8 cellular contexts compared by ENCODE assay signal in genomic region chr6:20173833-20174796, GRCh38. TPM values are rescaled to one million over a fixed set of nuclear protein-coding genes. Genes with fewer than 3 reads are reported as not detected.
DNase-seq lines count a peak whose midpoint lies in the region; ATAC-seq, FAIRE-seq and TF ChIP-seq lines count a peak whose summit lies in the region.

No MANE protein-coding gene starts in this region.

- H3K4me3 ChIP-seq in mammary epithelial cell (replicated peaks in 1 of 3; ENCODE audit: insufficient read depth in 1 of 3, low read depth in 2 of 3, low read length in 3 of 3), result no peak overlapping the region
- no peak overlapping the region for H3K4me3 ChIP-seq in breast epithelium

- no peak overlapping the region for H3K9ac ChIP-seq in mammary epithelial cell (ENCODE audit: insufficient read depth, low read length)

- dilution Hi-C loops in mammary epithelial cell (cut with HindIII; ENCODE audit: low sequenced_read_pairs), result no loop called here

- no peak overlapping the region for H2AFZ ChIP-seq in mammary epithelial cell (ENCODE audit: low read depth, low read length)

- no TSS peak for BruUV-seq in mammary epithelial cell (replicated peaks; lab: Mats Ljungman, UMichigan)

- peaks cover 28% of the 10 kb centered on the region for H3K36me3 Mint-ChIP-seq in T-helper 2 cell treated with Interferon-gamma antibody and Interleukin-4, amounts not matched to agents 5 μg/mL and 100 μg/mL, for 36 hours (ENCODE audit: low read depth)

- 95% methylated on average over 13 of the region's 13 CpGs for WGBS in mammary epithelial cell (ENCODE audit: low coverage, missing lambda C conversion rate)

- peak; percentile 69 for ATAC-seq in HG03108 (IDR thresholded peaks at IDR 0.05; ENCODE audit: unreplicated experiment)
- ATAC-seq in stimulated activated naive CD8-positive, alpha-beta T cell treated with anti-CD3 and anti-CD28 coated beads, Interleukin-15, amount 100 ng/mL, for 72 hours, result peak; percentile 42

- no peaks in the 10 kb centered on the region for H3K27me3 Mint-ChIP-seq in T-helper 2 cell treated with Interferon-gamma antibody and Interleukin-4, amounts not matched to agents 5 μg/mL and 100 μg/mL, for 36 hours (ENCODE audit: low read depth)
- no peaks in the 10 kb centered on the region for H3K27me3 Mint-ChIP-seq in stimulated activated naive CD8-positive, alpha-beta T cell treated with anti-CD3 and anti-CD28 coated beads, Interleukin-15, amount 100 ng/mL, for 72 hours

- no peaks in the 10 kb centered on the region for H4K20me1 ChIP-seq in mammary epithelial cell (ENCODE audit: insufficient read depth, low read length)

- intact Hi-C loops in mammary epithelial cell (cut with micrococcal nuclease) (no loop called here), breast epithelium (cut with DNase I; ENCODE audit: low total_unique reads) (loop anchor here (1.0 kb wide), 1 partner anchor 31 kb away; no protein-coding TSS in a partner anchor)

- TF ChIP-seq CTCF in mammary epithelial cell (conservative IDR thresholded peaks at IDR 0.05 in 1 of 2, IDR thresholded peaks at IDR 0.05 in 1 of 2; ENCODE audit: extremely low read depth in 1 of 2, insufficient read depth in 1 of 2, low read depth in 1 of 2, low read length in 2 of 2) (no peak), breast epithelium (IDR thresholded peaks at IDR 0.05) (no peak)

- H3K27me3 ChIP-seq in mammary epithelial cell (ENCODE audit: insufficient read depth, low read length), result no peaks in the 10 kb centered on the region
- no peaks in the 10 kb centered on the region for H3K27me3 ChIP-seq in breast epithelium

- H3K27ac Mint-ChIP-seq in T-helper 2 cell treated with Interferon-gamma antibody and Interleukin-4, amounts not matched to agents 5 μg/mL and 100 μg/mL, for 36 hours, result peak overlapping the region; percentile 87
- peak overlapping the region; percentile 43 to 88 for H3K27ac Mint-ChIP-seq in stimulated activated naive CD8-positive, alpha-beta T cell treated with anti-CD3 and anti-CD28 coated beads, Interleukin-15, amount 100 ng/mL, for 72 hours

- in situ Hi-C loops in mammary epithelial cell (cut with MboI; ENCODE audit: low sequenced_read_pairs in 2 of 2), result no loop called here

- H3K4me1 ChIP-seq in mammary epithelial cell (ENCODE audit: insufficient read depth, low read length) (no peaks in the 10 kb centered on the region), breast epithelium (peaks cover 0 to 3% of the 10 kb centered on the region in 2 donors)

- FAIRE-seq in RCC 7860 (lab: Jason Lieb, UNC), result no peak

- DNase-seq in mammary epithelial cell (peak; percentile 10), breast epithelium (ENCODE audit: low spot score in 2 of 2) (no peak), RCC 7860 (ENCODE audit: low spot score) (no peak), NCI-H446 (lab: John Stamatoyannopoulos, UW) (no peak), NCI-H510A treated with DMSO at 0.1 percent for 48 hours (lab: John Stamatoyannopoulos, UW) (no peak)
- no peak for DNase-seq in T-helper 2 cell treated with Interferon-gamma antibody and Interleukin-4, amounts not matched to agents 5 μg/mL and 100 μg/mL, for 36 hours (ENCODE audit: low spot score)
- no peak for DNase-seq in stimulated activated naive CD8-positive, alpha-beta T cell treated with anti-CD3 and anti-CD28 coated beads, Interleukin-15, amount 100 ng/mL, for 72 hours

- H3K36me3 ChIP-seq in mammary epithelial cell (ENCODE audit: insufficient read depth, low read length) (no peaks in the 10 kb centered on the region), breast epithelium (no peaks in the 10 kb centered on the region)

- H3K9me3 ChIP-seq in mammary epithelial cell (replicated peaks; ENCODE audit: insufficient read depth, low read length) (no peaks in the 10 kb centered on the region), breast epithelium (no peaks in the 10 kb centered on the region)

- peaks cover 49% of the 10 kb centered on the region for H3K4me1 Mint-ChIP-seq in T-helper 2 cell treated with Interferon-gamma antibody and Interleukin-4, amounts not matched to agents 5 μg/mL and 100 μg/mL, for 36 hours (ENCODE audit: low read depth)
- peaks cover 20% of the 10 kb centered on the region for H3K4me1 Mint-ChIP-seq in stimulated activated naive CD8-positive, alpha-beta T cell treated with anti-CD3 and anti-CD28 coated beads, Interleukin-15, amount 100 ng/mL, for 72 hours

- CTCF ChIA-PET in mammary epithelial cell (lab: Charles Lee; ENCODE audit: low non-redundant PET), result no interaction called here

- TF ChIP-seq POLR2A in breast epithelium (IDR thresholded peaks at IDR 0.05), result no peak

- no peak overlapping the region for H3K4me2 ChIP-seq in mammary epithelial cell (ENCODE audit: insufficient read depth, low read depth, low read length)

- no peak overlapping the region for H3K27ac ChIP-seq in mammary epithelial cell (ENCODE audit: insufficient read depth, low read depth, low read length)
- no peak overlapping the region for H3K27ac ChIP-seq in breast epithelium

- no peaks in the 10 kb centered on the region for H3K79me2 ChIP-seq in mammary epithelial cell (ENCODE audit: insufficient read depth, low read length)

- no peaks in the 10 kb centered on the region for H3K9me3 Mint-ChIP-seq in T-helper 2 cell treated with Interferon-gamma antibody and Interleukin-4, amounts not matched to agents 5 μg/mL and 100 μg/mL, for 36 hours
- H3K9me3 Mint-ChIP-seq in stimulated activated naive CD8-positive, alpha-beta T cell treated with anti-CD3 and anti-CD28 coated beads, Interleukin-15, amount 100 ng/mL, for 72 hours, result no peaks in the 10 kb centered on the region

- peak overlapping the region; percentile 81 for H3K4me3 Mint-ChIP-seq in T-helper 2 cell treated with Interferon-gamma antibody and Interleukin-4, amounts not matched to agents 5 μg/mL and 100 μg/mL, for 36 hours
- peak overlapping the region in 1 of 2 donors; percentile 7 for H3K4me3 Mint-ChIP-seq in stimulated activated naive CD8-positive, alpha-beta T cell treated with anti-CD3 and anti-CD28 coated beads, Interleukin-15, amount 100 ng/mL, for 72 hours

RNA-seq across cellular contexts. Expression of gene MBOAT1, which starts 38.2 kb away (rescaled TPM):
- total RNA-seq in mammary epithelial cell, result 1 to 10 TPM; 2.3 to 8.2 TPM
- 4.6 TPM for polyA plus RNA-seq in mammary epithelial cell
- 12.7 TPM for polyA minus RNA-seq in mammary epithelial cell
- 10 to 100 TPM; 10.9 to 38.6 (median 26.2) TPM for total RNA-seq in breast epithelium
